In the genomic region with DNA sequence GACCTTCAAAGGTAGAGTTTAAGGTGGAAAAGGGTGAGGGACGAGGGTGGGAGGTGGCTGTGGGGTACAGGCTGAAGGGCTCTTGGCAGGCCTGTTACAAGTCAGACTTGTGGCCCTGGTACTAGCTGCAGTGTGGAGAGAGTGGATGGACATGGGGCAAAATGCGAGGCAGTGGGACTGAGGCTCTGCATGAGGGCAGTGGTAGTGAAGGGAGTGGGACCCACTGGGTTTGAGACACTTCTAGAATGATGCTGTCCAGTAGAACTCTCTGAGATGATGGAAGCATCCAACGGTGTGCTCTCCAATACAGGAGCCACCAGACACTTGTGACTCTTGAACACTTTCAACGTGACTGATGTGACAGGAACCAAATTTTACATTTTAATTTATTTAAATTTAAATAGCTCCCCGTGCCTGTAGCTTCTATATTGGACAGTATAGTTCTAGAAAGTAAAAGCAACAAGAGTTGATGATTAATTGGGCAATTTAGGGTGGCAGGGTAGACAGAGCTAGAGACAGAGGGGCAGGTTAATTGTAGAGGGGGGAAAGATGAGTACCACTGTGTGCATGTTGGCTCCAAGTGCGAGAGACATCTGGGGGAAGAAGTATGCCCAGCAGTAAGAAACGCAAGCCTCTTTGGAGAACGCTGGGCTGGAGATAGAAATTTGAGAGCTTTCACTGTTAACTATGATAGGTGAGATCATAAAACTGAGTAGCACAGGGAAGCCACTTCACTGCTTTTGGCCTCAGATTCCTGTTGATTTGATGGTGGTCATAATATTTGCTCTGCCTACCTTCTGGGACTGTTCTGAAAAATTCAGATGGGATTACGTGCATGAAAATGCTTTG, we compare ENCODE assay signal across 1 cellular context.
TF ChIP-seq lines count a peak whose summit lies in the region.

No MANE protein-coding gene starts in this region.

TF ChIP-seq in IMR-90, 13 proteins besides CTCF, POLR2A, EP300 and RAD21:
- TF ChIP-seq NFE2L2 (IDR thresholded peaks at IDR 0.05; ENCODE audit: low read depth, low read length) (no peak), RFX5 (IDR thresholded peaks at IDR 0.05; ENCODE audit: low read depth, low read length) (no peak), MAFK (IDR thresholded peaks at IDR 0.05; ENCODE audit: low read depth, low read length) (no peak), BHLHE40 (IDR thresholded peaks at IDR 0.05; ENCODE audit: low read depth, low read length) (no peak), CHD1 (IDR thresholded peaks at IDR 0.05; ENCODE audit: low read depth, low read length) (no peak), FOS (IDR thresholded peaks at IDR 0.05; ENCODE audit: low read depth, low read length) (no peak), RCOR1 (IDR thresholded peaks at IDR 0.05; ENCODE audit: insufficient replicate concordance, low read length) (no peak), MXI1 (IDR thresholded peaks at IDR 0.05; ENCODE audit: borderline replicate concordance, low read depth, low read length) (no peak), SMC3 (IDR thresholded peaks at IDR 0.05; ENCODE audit: low read depth, low read length) (no peak), CEBPB (IDR thresholded peaks at IDR 0.05; ENCODE audit: low read depth, low read length) (no peak)
- TF ChIP-seq, protein P1, sequence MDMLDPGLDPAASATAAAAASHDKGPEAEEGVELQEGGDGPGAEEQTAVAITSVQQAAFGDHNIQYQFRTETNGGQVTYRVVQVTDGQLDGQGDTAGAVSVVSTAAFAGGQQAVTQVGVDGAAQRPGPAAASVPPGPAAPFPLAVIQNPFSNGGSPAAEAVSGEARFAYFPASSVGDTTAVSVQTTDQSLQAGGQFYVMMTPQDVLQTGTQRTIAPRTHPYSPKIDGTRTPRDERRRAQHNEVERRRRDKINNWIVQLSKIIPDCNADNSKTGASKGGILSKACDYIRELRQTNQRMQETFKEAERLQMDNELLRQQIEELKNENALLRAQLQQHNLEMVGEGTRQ (IDR thresholded peaks at IDR 0.05; ENCODE audit: low read depth, low read length), result no peak
- TF ChIP-seq, protein P2, sequence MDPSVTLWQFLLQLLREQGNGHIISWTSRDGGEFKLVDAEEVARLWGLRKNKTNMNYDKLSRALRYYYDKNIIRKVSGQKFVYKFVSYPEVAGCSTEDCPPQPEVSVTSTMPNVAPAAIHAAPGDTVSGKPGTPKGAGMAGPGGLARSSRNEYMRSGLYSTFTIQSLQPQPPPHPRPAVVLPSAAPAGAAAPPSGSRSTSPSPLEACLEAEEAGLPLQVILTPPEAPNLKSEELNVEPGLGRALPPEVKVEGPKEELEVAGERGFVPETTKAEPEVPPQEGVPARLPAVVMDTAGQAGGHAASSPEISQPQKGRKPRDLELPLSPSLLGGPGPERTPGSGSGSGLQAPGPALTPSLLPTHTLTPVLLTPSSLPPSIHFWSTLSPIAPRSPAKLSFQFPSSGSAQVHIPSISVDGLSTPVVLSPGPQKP (IDR thresholded peaks at IDR 0.05; ENCODE audit: borderline replicate concordance, low read depth, low read length), result no peak
TF ChIP-seq in IMR-90: peak in this region for 0.
